13 cellular contexts compared by ENCODE assay signal in the genomic region with DNA sequence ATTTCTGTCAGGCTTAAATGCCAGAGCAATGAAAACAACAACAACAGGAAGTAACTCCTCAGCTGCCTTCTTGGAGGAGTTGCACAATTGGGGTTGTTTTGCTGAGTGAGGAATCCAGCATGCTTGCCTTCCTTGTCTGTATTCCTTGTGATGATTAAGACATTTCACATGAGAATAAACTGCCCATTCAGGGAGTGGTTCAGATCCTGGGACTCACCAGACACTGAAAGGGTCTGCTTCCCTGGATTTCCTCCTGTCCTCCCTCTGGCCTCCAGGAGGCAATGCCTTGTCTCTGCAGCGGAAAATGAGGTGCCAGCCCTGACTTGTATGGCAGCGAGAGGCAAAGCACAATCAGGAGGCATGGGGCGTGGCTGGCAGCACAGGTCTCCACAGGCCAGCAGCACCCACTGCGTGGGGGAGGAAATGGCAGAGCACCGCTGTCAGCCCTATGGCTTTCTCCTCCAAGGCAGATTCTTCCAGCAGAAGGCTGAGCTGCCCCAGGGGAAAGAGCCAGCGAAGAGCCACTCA. TPM values are rescaled to one million over a fixed set of nuclear protein-coding genes. Genes with fewer than 3 reads are reported as not detected.
DNase-seq lines count a peak whose midpoint lies in the region; ATAC-seq, FAIRE-seq and TF ChIP-seq lines count a peak whose summit lies in the region.
"Had no signal": no experiment of that assay in that cellular context is flagged by ENCODE, and none has a peak within 500 bp of the region (broad histone marks: within the 10 kb centered on the region; RNA-seq: fewer than 3 reads in every experiment).

No MANE protein-coding gene starts in this region.

- H4K8ac ChIP-seq in H1 (ENCODE audit: extremely low read depth, insufficient read depth, low read length) (peak overlapping the region; percentile 81; the same call in 1 of the 2 replicates), mesenchymal stem cell (ENCODE audit: low read length) (no peak overlapping the region)

- no peak overlapping the region for H3K4ac ChIP-seq in H1 (replicated peaks; ENCODE audit: insufficient read length, low read depth, low read length)
- H3K4ac ChIP-seq in mesenchymal stem cell (ENCODE audit: low read depth in 1 of 2, low read length in 2 of 2), result no peak overlapping the region

- H2BK20ac ChIP-seq in H1 (ENCODE audit: low read length), result no peak overlapping the region

- no peaks in the 10 kb centered on the region for H3K79me1 ChIP-seq in H1 (ENCODE audit: low read depth, low read length)
- H3K79me1 ChIP-seq in mesenchymal stem cell (replicated peaks; ENCODE audit: low read length, poor library complexity, severe bottlenecking), result no peaks in the 10 kb centered on the region

- H3K18ac ChIP-seq in H1 (ENCODE audit: extremely low read depth, low read length) (no peak overlapping the region), mesenchymal stem cell (ENCODE audit: low read depth in 1 of 2, low read length in 2 of 2) (no peak overlapping the region)

- H2AK5ac ChIP-seq in H1 (ENCODE audit: low read depth, low read length) (no peak overlapping the region), mesenchymal stem cell (ENCODE audit: low read length, severe bottlenecking) (no peak overlapping the region)

- H3K27me3 Mint-ChIP-seq in naive thymus-derived CD4-positive, alpha-beta T cell, result peaks cover 0 to 2% (median 0%) of the 10 kb centered on the region in 5 donors

- H2BK5ac ChIP-seq in H1 (ENCODE audit: low read depth, low read length) (no peak overlapping the region), mesenchymal stem cell (ENCODE audit: low read depth, low read length, poor library complexity, severe bottlenecking) (no peak overlapping the region)

- H3K9ac ChIP-seq in H1 (replicated peaks in 1 of 4; ENCODE audit: extremely low read depth in 1 of 4, low read depth in 3 of 4, low read length in 3 of 4) (no peak overlapping the region), mesenchymal stem cell (ENCODE audit: low read length) (no peak overlapping the region)

- H3K4me1 ChIP-seq in H1 (replicated peaks in 1 of 4; ENCODE audit: control insufficient read depth in 3 of 4, insufficient read depth in 4 of 4, low read length in 3 of 4) (peaks cover 0 to 3% (median 0%) of the 10 kb centered on the region in 4 experiments; a peak in 1 of 7 replicates), mesenchymal stem cell (ENCODE audit: control insufficient read depth, insufficient read depth, low read depth, low read length) (peaks cover 2% of the 10 kb centered on the region)
- H3K4me1 ChIP-seq in naive thymus-derived CD4-positive, alpha-beta T cell (ENCODE audit: control insufficient read depth in 2 of 2, insufficient read depth in 2 of 2, low read length in 2 of 2), result no peaks in the 10 kb centered on the region
- H3K4me1 ChIP-seq: uterus had no signal

- intact Hi-C loops in naive thymus-derived CD4-positive, alpha-beta T cell (cut with micrococcal nuclease), result no loop called here

- H3K36me3 Mint-ChIP-seq in naive thymus-derived CD4-positive, alpha-beta T cell, result peaks cover 0 to 27% (median 0%) of the 10 kb centered on the region in 5 donors

- peak in 2 of 3 experiments; percentile 16 to 37; a peak in 2 of 4 replicates for TF ChIP-seq CTCF in H1 (IDR thresholded peaks at IDR 0.05; ENCODE audit: control extremely low read depth in 1 of 3, insufficient read depth in 1 of 3, low read depth in 1 of 3, low read length in 3 of 3)

- POLR2A ChIA-PET in H1 (lab: Charles Lee; ENCODE audit: partially characterized antibody), result no interaction called here
- POLR2A ChIA-PET in naive thymus-derived CD4-positive, alpha-beta T cell (lab: Charles Lee), result no interaction called here

- WGBS in H1 (ENCODE audit: extremely low coverage in 1 of 2, insufficient coverage in 1 of 2, insufficient read length in 1 of 2, insufficient replicate concordance in 2 of 2, low coverage in 1 of 2, low lambda C conversion rate in 2 of 2, missing lambda C conversion rate in 1 of 2), 2 experiments, result 86% methylated on average over 5 of the region's 6 CpGs; no CpG with 5 or more reads in 1 of the 2 experiments
- WGBS in mesenchymal stem cell, result 76% methylated on average over 6 of the region's 6 CpGs

- no peak overlapping the region for H3K27ac ChIP-seq in H1 (ENCODE audit: low read depth, low read length)
- no peak overlapping the region for H3K27ac ChIP-seq in mesenchymal stem cell (ENCODE audit: low read length, poor library complexity, severe bottlenecking)
- no peak overlapping the region for H3K27ac ChIP-seq in naive thymus-derived CD4-positive, alpha-beta T cell (ENCODE audit: low read depth, low read length)

- H3K36me3 ChIP-seq in H1 (ENCODE audit: control insufficient read depth in 2 of 4, insufficient read depth in 4 of 4, low read length in 3 of 4) (no peaks in the 10 kb centered on the region), mesenchymal stem cell (ENCODE audit: control insufficient read depth in 1 of 2, insufficient read depth in 2 of 2, low read depth in 1 of 2, low read length in 2 of 2) (no peaks in the 10 kb centered on the region)
- no peaks in the 10 kb centered on the region for H3K36me3 ChIP-seq in naive thymus-derived CD4-positive, alpha-beta T cell (ENCODE audit: control insufficient read depth in 2 of 3, insufficient read depth in 3 of 3, low read length in 3 of 3)
- H3K36me3 ChIP-seq: uterus had no signal

- no peak for TF ChIP-seq POLR2A in H1 (IDR thresholded peaks at IDR 0.05; ENCODE audit: control extremely low read depth in 1 of 2, low read depth in 2 of 2, low read length in 2 of 2)

- H4K91ac ChIP-seq in H1 (replicated peaks; ENCODE audit: insufficient read length, low read length) (no peak overlapping the region), mesenchymal stem cell (ENCODE audit: low read length) (no peak overlapping the region)

- no peaks in the 10 kb centered on the region for H3K9me3 Mint-ChIP-seq in naive thymus-derived CD4-positive, alpha-beta T cell

- H3K27ac Mint-ChIP-seq in naive thymus-derived CD4-positive, alpha-beta T cell, result no peak overlapping the region

- H3K14ac ChIP-seq in H1 (ENCODE audit: insufficient read length) (no peak overlapping the region), mesenchymal stem cell (ENCODE audit: low read length in 2 of 2) (no peak overlapping the region)

- no peak overlapping the region for H4K5ac ChIP-seq in H1 (ENCODE audit: insufficient read length, low read depth, low read length)

- peak; percentile 24 to 37; a peak in 2 of 4 replicates for TF ChIP-seq RAD21 in H1 (IDR thresholded peaks at IDR 0.05 in 1 of 2, conservative IDR thresholded peaks at IDR 0.05 in 1 of 2; ENCODE audit: low read depth in 2 of 2, low read length in 2 of 2)

- no peak for FAIRE-seq in H1 (lab: Jason Lieb, UNC)
- FAIRE-seq: GM12878 had no signal

- no peak overlapping the region for H3K4me3 ChIP-seq in H1 (ENCODE audit: extremely low read depth in 1 of 4, insufficient read depth in 2 of 4, low read depth in 3 of 4, low read length in 4 of 4)
- no peak overlapping the region for H3K4me3 ChIP-seq in mesenchymal stem cell (ENCODE audit: insufficient read depth in 1 of 2, low read depth in 1 of 2, low read length in 2 of 2)
- H3K4me3 ChIP-seq in naive thymus-derived CD4-positive, alpha-beta T cell (ENCODE audit: low read length), result no peak overlapping the region
- H3K4me3 ChIP-seq: GM12878, uterus had no signal

- H3K23me2 ChIP-seq in H1 (ENCODE audit: low read depth, low read length), result no peaks in the 10 kb centered on the region; the same call in 1 of the 2 replicates

- TF ChIP-seq EP300 in H1 (IDR thresholded peaks at IDR 0.05; ENCODE audit: borderline replicate concordance in 1 of 2, low read depth in 2 of 2, low read length in 2 of 2), result no peak

- H3K79me2 ChIP-seq in H1 (ENCODE audit: control insufficient read depth in 1 of 2, insufficient read depth in 2 of 2, low read length in 2 of 2), result no peaks in the 10 kb centered on the region

- no peaks in the 10 kb centered on the region for H4K20me1 ChIP-seq in H1 (replicated peaks in 1 of 2; ENCODE audit: control insufficient read depth in 1 of 2, insufficient read depth in 2 of 2, low read length in 2 of 2)

- H3K27me3 ChIP-seq in H1 (replicated peaks in 1 of 4; ENCODE audit: control insufficient read depth in 3 of 4, extremely low read depth in 1 of 4, insufficient read depth in 3 of 4, low read length in 3 of 4) (no peaks in the 10 kb centered on the region), mesenchymal stem cell (ENCODE audit: control insufficient read depth in 1 of 2, insufficient read depth in 1 of 2, low read length in 2 of 2) (no peaks in the 10 kb centered on the region)
- H3K27me3 ChIP-seq in naive thymus-derived CD4-positive, alpha-beta T cell (ENCODE audit: control insufficient read depth in 2 of 2, insufficient read depth in 2 of 2, low read length in 2 of 2), result no peaks in the 10 kb centered on the region
- H3K27me3 ChIP-seq: uterus had no signal

- CTCF ChIA-PET in H1 (lab: Charles Lee; ENCODE audit: partially characterized antibody), result interaction anchor here (0.6 to 4.7 kb wide), 18 partner anchors 8 to 458 kb away, joined by 3 to 27 read pairs (median 4); no protein-coding TSS in a partner anchor
- CTCF ChIA-PET in naive thymus-derived CD4-positive, alpha-beta T cell (lab: Charles Lee), result no interaction called here

- H3K4me3 Mint-ChIP-seq in naive thymus-derived CD4-positive, alpha-beta T cell, result no peak overlapping the region

- no peak for ATAC-seq in naive thymus-derived CD4-positive, alpha-beta T cell
- ATAC-seq: GM12878 had no signal

- H3K23ac ChIP-seq in H1 (ENCODE audit: insufficient read length) (no peak overlapping the region), mesenchymal stem cell (ENCODE audit: low read length in 2 of 2) (no peak overlapping the region)

- DNase-seq in A172 (ENCODE audit: low spot score) (peak; percentile 42), HPDE6-E6E7 (ENCODE audit: extremely low spot score) (peak; percentile 78), H1 (ENCODE audit: low read depth in 1 of 2, low spot score in 2 of 2) (no peak), mesenchymal stem cell (peak; percentile 74), NCI-H1048 (lab: John Stamatoyannopoulos, UW) (no peak)
- DNase-seq in activated CD4-positive, alpha-beta T cell treated with anti-CD3 and anti-CD28 coated beads, Interleukin-2, amount 50 U/mL, for 4 hours, result no peak
- DNase-seq in activated CD4-positive, alpha-beta T cell treated with anti-CD3 and anti-CD28 coated beads for 48 hours, result no peak
- no peak for DNase-seq in naive thymus-derived CD4-positive, alpha-beta T cell
- DNase-seq: NCI-H1105 treated with DMSO at 0.1 percent for 48 hours, uterus had no signal

- no peak overlapping the region for H3K4me2 ChIP-seq in H1 (ENCODE audit: insufficient read depth in 1 of 2, low read depth in 2 of 2, low read length in 2 of 2)
- no peak overlapping the region for H3K4me2 ChIP-seq in mesenchymal stem cell (ENCODE audit: low read length, poor library complexity, severe bottlenecking)

- H2AFZ ChIP-seq in H1 (ENCODE audit: low read length), result no peak overlapping the region
- no peak overlapping the region for H2AFZ ChIP-seq in mesenchymal stem cell (ENCODE audit: low read depth, low read length)

- no peaks in the 10 kb centered on the region for H3K4me1 Mint-ChIP-seq in naive thymus-derived CD4-positive, alpha-beta T cell

- H2BK120ac ChIP-seq in H1 (replicated peaks; ENCODE audit: low read depth, low read length) (no peak overlapping the region), mesenchymal stem cell (ENCODE audit: low read depth, low read length) (no peak overlapping the region)

- no peak overlapping the region for H3K56ac ChIP-seq in H1 (replicated peaks; ENCODE audit: insufficient read length, low read depth, low read length)

- H2BK12ac ChIP-seq in H1 (ENCODE audit: low read depth, low read length) (no peak overlapping the region), mesenchymal stem cell (ENCODE audit: low read length in 2 of 2) (peak overlapping the region in 1 of 2 experiments; percentile 38)

- no peaks in the 10 kb centered on the region for H3K9me3 ChIP-seq in H1 (ENCODE audit: insufficient read depth in 2 of 2, low read depth in 1 of 2, low read length in 1 of 2)
- H3K9me3 ChIP-seq in mesenchymal stem cell (ENCODE audit: control insufficient read depth, low read length), result no peaks in the 10 kb centered on the region
- no peaks in the 10 kb centered on the region for H3K9me3 ChIP-seq in naive thymus-derived CD4-positive, alpha-beta T cell (ENCODE audit: control insufficient read depth in 2 of 3, low read length in 3 of 3)
- H3K9me3 ChIP-seq: uterus had no signal

- no peak overlapping the region for H2BK15ac ChIP-seq in H1 (ENCODE audit: low read length)
- no peak overlapping the region for H2BK15ac ChIP-seq in mesenchymal stem cell (ENCODE audit: low read depth, poor library complexity, severe bottlenecking)

RNA-seq across cellular contexts. Expression of a gene that starts 41.5 kb away (rescaled TPM):
- not detected in 2 replicates for total RNA-seq in A172 (2014; rRNA removed; shearing (Covaris generic))
- total RNA-seq in H1 (2021; fragmentation: NEBNext Ultra II Directional; extraction: Animal tissue kit (Norgen Biotek cat#: 25700)), result not detected in 2 replicates
- polyA plus RNA-seq in H1 (2011; rRNA removed), result not detected in 2 replicates
- polyA plus RNA-seq in H1 (2011; cell fraction: cytosol; rRNA removed), result not detected
- polyA plus RNA-seq in H1 (2011; cell fraction: nucleus; rRNA removed), result not detected
- 0.27 TPM in 1 of 4 replicates, not detected in the others for polyA plus RNA-seq in H1 (2012, experiment 1 of 2)
- not detected for polyA plus RNA-seq in H1 (2012, experiment 2 of 2)
- polyA plus RNA-seq in H1 (2013, experiment 1 of 2), result not detected
- polyA plus RNA-seq in H1 (2013, experiment 2 of 2), result not detected
- not detected in 2 replicates for polyA minus RNA-seq in H1 (2011; rRNA and poly(A)+ RNA removed)
- not detected for polyA minus RNA-seq in H1 (2011; cell fraction: cytosol; rRNA and poly(A)+ RNA removed)
- polyA minus RNA-seq in H1 (2011; cell fraction: nucleus; rRNA and poly(A)+ RNA removed), result not detected
- not detected for polyA plus RNA-seq in mesenchymal stem cell (2013, experiment 1 of 2)
- not detected for polyA plus RNA-seq in mesenchymal stem cell (2013, experiment 2 of 2)
- total RNA-seq in naive thymus-derived CD4-positive, alpha-beta T cell, result not detected
- not detected for polyA plus RNA-seq in naive thymus-derived CD4-positive, alpha-beta T cell
- total RNA-seq: fibroblast of lung, GM12878, RPMI7951, uterus had no signal
- polyA plus RNA-seq: fibroblast of lung, GM12878 had no signal

RNA-seq across cellular contexts. Expression of a gene that starts 45.4 kb away (rescaled TPM):
- total RNA-seq in A172 (2014; rRNA removed; shearing (Covaris generic)), result 191 and 205 TPM in 2 replicates
- total RNA-seq in H1 (2021; fragmentation: NEBNext Ultra II Directional; extraction: Animal tissue kit (Norgen Biotek cat#: 25700)), result 111 and 119 TPM in 2 replicates
- 25.2 and 40.3 TPM in 2 replicates for polyA plus RNA-seq in H1 (2011; rRNA removed)
- polyA plus RNA-seq in H1 (2011; cell fraction: cytosol; rRNA removed), result 53.0 TPM
- 26.4 TPM for polyA plus RNA-seq in H1 (2011; cell fraction: nucleus; rRNA removed)
- 73.0 to 93.5 TPM (median 86.5 TPM) in 4 replicates for polyA plus RNA-seq in H1 (2012, experiment 1 of 2)
- 9.4 TPM for polyA plus RNA-seq in H1 (2012, experiment 2 of 2)
- 49.7 TPM for polyA plus RNA-seq in H1 (2013, experiment 1 of 2)
- 50.7 TPM for polyA plus RNA-seq in H1 (2013, experiment 2 of 2)
- 107 and 162 TPM in 2 replicates for polyA minus RNA-seq in H1 (2011; rRNA and poly(A)+ RNA removed)
- polyA minus RNA-seq in H1 (2011; cell fraction: cytosol; rRNA and poly(A)+ RNA removed), result 55.5 TPM
- 66.1 TPM for polyA minus RNA-seq in H1 (2011; cell fraction: nucleus; rRNA and poly(A)+ RNA removed)
- polyA plus RNA-seq in mesenchymal stem cell (2013, experiment 1 of 2), result 123 TPM
- polyA plus RNA-seq in mesenchymal stem cell (2013, experiment 2 of 2), result 124 TPM
- 100 to 1,000 TPM in 1 of 5 experiments, 10 to 100 TPM in 4; 23.5 to 109 (median 64.5) TPM for total RNA-seq in naive thymus-derived CD4-positive, alpha-beta T cell
- 10 to 100 TPM; 45.0 to 73.1 TPM for polyA plus RNA-seq in naive thymus-derived CD4-positive, alpha-beta T cell

Comparison
In these comparisons a context has a peak if more than half of its experiments do, and no peak if none do; other contexts are left out.
1. DNase-seq: peak in A172 (single experiment), HPDE6-E6E7 (single experiment) and mesenchymal stem cell (single experiment); none in H1 (0 of 2), activated CD4-positive, alpha-beta T cell treated with anti-CD3 and anti-CD28 coated beads, Interleukin-2, amount 50 U/mL, for 4 hours (0 of 2), activated CD4-positive, alpha-beta T cell treated with anti-CD3 and anti-CD28 coated beads for 48 hours (single experiment), naive thymus-derived CD4-positive, alpha-beta T cell (0 of 9) and NCI-H1048 (single experiment).